24 cellular contexts compared by ENCODE assay signal in genomic region chr2:84686783-84687442, GRCh38.
DNase-seq lines count a peak whose midpoint lies in the region; ATAC-seq and TF ChIP-seq lines count a peak whose summit lies in the region.
"Had no signal": no experiment of that assay in that cellular context is flagged by ENCODE, and none has a peak within 500 bp of the region (broad histone marks: within the 10 kb centered on the region; RNA-seq: fewer than 3 reads in every experiment).

No MANE protein-coding gene starts in this region.

- H3K4me1 ChIP-seq in thyroid gland, result peaks cover 5 to 8% of the 10 kb centered on the region in 2 donors
- H3K4me1 ChIP-seq in CD8-positive, alpha-beta memory T cell (ENCODE audit: insufficient read depth, low read length), result peaks cover 10% of the 10 kb centered on the region
- H3K4me1 ChIP-seq: neural progenitor cell had no signal

- peak overlapping the region in 2 of 8 donors; percentile 67 to 72 for H3K27ac Mint-ChIP-seq in CD8-positive, alpha-beta memory T cell
- H3K27ac Mint-ChIP-seq: activated naive CD4-positive, alpha-beta T cell treated with anti-CD3 and anti-CD28 coated beads, Interleukin-2, amount 10 ng/mL, durations not matched to agents 7 days and 5 days; H9; neural progenitor cell; progenitor cell of endocrine pancreas; type B pancreatic cell had no signal

- no peak for TF ChIP-seq CTCF in thyroid gland (IDR thresholded peaks at IDR 0.05)

- peak; percentile 70 for ATAC-seq in Right ventricle myocardium superior (ENCODE audit: poor library complexity)
- ATAC-seq: esophagus mucosa had no signal

- H3K4me3 ChIP-seq in thyroid gland (replicated peaks in 1 of 3), result no peak overlapping the region
- H3K4me3 ChIP-seq in CD8-positive, alpha-beta memory T cell (ENCODE audit: low read length), result no peak overlapping the region
- H3K4me3 ChIP-seq: neural progenitor cell, stomach had no signal

- WGBS in thyroid gland, 2 donors, result 41 to 42% methylated on average over 5 of the region's 5 CpGs

- H3K27me3 ChIP-seq in thyroid gland, result no peaks in the 10 kb centered on the region
- no peaks in the 10 kb centered on the region for H3K27me3 ChIP-seq in CD8-positive, alpha-beta memory T cell (ENCODE audit: insufficient read depth, low read length, poor library complexity, severe bottlenecking)
- H3K27me3 ChIP-seq: neural progenitor cell, stomach had no signal

- CTCF ChIA-PET in CD8-positive, alpha-beta memory T cell (lab: Charles Lee), result no interaction called here

- no peaks in the 10 kb centered on the region for H3K27me3 Mint-ChIP-seq in CD8-positive, alpha-beta memory T cell
- H3K27me3 Mint-ChIP-seq: activated naive CD4-positive, alpha-beta T cell treated with anti-CD3 and anti-CD28 coated beads, Interleukin-2, amount 10 ng/mL, durations not matched to agents 7 days and 5 days; progenitor cell of endocrine pancreas had no signal

- DNase-seq in Right ventricle myocardium superior (no peak), cardiac septum (ENCODE audit: low spot score) (no peak), NCI-H69 (lab: John Stamatoyannopoulos, UW) (peak; percentile 0), left kidney (ENCODE audit: low read depth, low spot score) (peak; percentile 9), thyroid gland (peak; percentile 27 to 32), pons (ENCODE audit: low spot score) (no peak)
- no peak for DNase-seq in CD8-positive, alpha-beta memory T cell
- DNase-seq: activated CD4-positive, alpha-beta T cell treated with anti-CD3 and anti-CD28 coated beads for 48 hours; activated naive CD4-positive, alpha-beta T cell treated with anti-CD3 and anti-CD28 coated beads, Interleukin-2, amount 10 ng/mL, durations not matched to agents 7 days and 5 days; Calu3; effector memory CD4-positive, alpha-beta T cell; H9; islet precursor cell; NCI-H1417 treated with DMSO at 0.1 percent for 48 hours; NCI-H2107; NCI-H526; OCI-M1; SHP77; stimulated activated CD4-positive, alpha-beta T cell treated with anti-CD3 and anti-CD28 coated beads, Interleukin-4, amount 100 ng/mL, for 1 hour; stomach had no signal

- no peak for TF ChIP-seq POLR2A in thyroid gland (IDR thresholded peaks at IDR 0.05)

- peaks cover 0 to 7% (median 6%) of the 10 kb centered on the region in 3 donors for H3K36me3 Mint-ChIP-seq in CD8-positive, alpha-beta memory T cell
- H3K36me3 Mint-ChIP-seq: neural progenitor cell had no signal

- intact Hi-C loops in Right ventricle myocardium superior (cut with DNase I), result no loop called here
- intact Hi-C loops in cardiac septum (cut with DNase I), result no loop called here
- intact Hi-C loops in thyroid gland (cut with DNase I), result no loop called here

- H3K36me3 ChIP-seq in thyroid gland, result no peaks in the 10 kb centered on the region
- no peaks in the 10 kb centered on the region for H3K36me3 ChIP-seq in CD8-positive, alpha-beta memory T cell (ENCODE audit: insufficient read depth, low read length)
- H3K36me3 ChIP-seq: neural progenitor cell, stomach had no signal

- peaks cover 7 to 24% (median 15%) of the 10 kb centered on the region in 3 donors for H3K4me1 Mint-ChIP-seq in CD8-positive, alpha-beta memory T cell
- H3K4me1 Mint-ChIP-seq: H9, neural progenitor cell had no signal

- POLR2A ChIA-PET in CD8-positive, alpha-beta memory T cell (lab: Charles Lee), result no interaction called here

- no peaks in the 10 kb centered on the region for H3K9me3 Mint-ChIP-seq in CD8-positive, alpha-beta memory T cell
- H3K9me3 Mint-ChIP-seq: H9, neural progenitor cell, type B pancreatic cell had no signal

- H3K27ac ChIP-seq in thyroid gland, result peak overlapping the region in 1 of 3 donors; percentile 17
- H3K27ac ChIP-seq in CD8-positive, alpha-beta memory T cell (ENCODE audit: low read depth, low read length), result no peak overlapping the region
- H3K27ac ChIP-seq: neural progenitor cell, stomach had no signal

- H3K9me3 ChIP-seq in thyroid gland, result no peaks in the 10 kb centered on the region
- H3K9me3 ChIP-seq in CD8-positive, alpha-beta memory T cell (ENCODE audit: low read length), result no peaks in the 10 kb centered on the region
- H3K9me3 ChIP-seq: stomach had no signal

- H3K4me3 Mint-ChIP-seq in CD8-positive, alpha-beta memory T cell, result no peak overlapping the region
- H3K4me3 Mint-ChIP-seq: activated naive CD4-positive, alpha-beta T cell treated with anti-CD3 and anti-CD28 coated beads, Interleukin-2, amount 10 ng/mL, durations not matched to agents 7 days and 5 days; H9; neural progenitor cell; type B pancreatic cell had no signal

Comparison
In these comparisons a context has a peak if more than half of its experiments do, and no peak if none do; other contexts are left out.
1. DNase-seq: peak in NCI-H69 (single experiment), left kidney (single experiment) and thyroid gland (2 of 2); none in Right ventricle myocardium superior (single experiment), cardiac septum (single experiment), pons (single experiment) and CD8-positive, alpha-beta memory T cell (0 of 5).